16 cellular contexts compared by ENCODE assay signal in the genomic region with DNA sequence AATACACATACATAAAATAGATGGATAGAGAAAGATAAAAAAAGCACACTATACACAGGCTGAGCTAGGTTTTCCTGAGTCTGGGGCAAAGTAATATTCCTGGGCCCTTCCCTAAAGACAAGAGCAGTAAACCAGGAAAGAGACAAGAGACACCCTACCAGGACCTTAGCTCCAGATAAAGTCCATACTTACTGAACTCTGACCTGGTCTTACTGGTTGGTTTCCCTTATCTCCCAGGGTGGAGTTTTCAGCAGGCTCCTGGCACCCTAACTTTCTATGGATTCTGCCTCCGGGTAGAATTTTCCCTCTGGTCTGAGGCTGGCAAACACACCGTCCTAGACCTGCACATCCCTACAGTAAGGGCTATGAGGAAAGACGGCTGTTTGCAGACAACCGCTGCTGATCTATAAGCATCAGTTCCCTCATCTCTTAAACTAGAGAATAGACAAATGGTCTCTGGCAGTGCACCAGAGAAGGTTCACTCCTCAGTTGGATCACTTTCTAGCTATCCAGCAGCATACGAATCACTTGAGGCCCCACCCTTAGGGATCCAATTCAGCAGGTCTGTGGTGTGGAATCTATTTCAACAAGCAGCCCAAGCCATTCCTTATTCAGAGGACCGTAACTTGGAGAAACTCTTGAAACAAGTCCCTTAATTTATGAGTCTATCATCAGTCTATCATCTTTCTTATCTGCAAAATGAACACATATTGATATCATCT. TPM values are rescaled to one million over a fixed set of nuclear protein-coding genes. Genes with fewer than 3 reads are reported as not detected.
DNase-seq lines count a peak whose midpoint lies in the region; ATAC-seq and TF ChIP-seq lines count a peak whose summit lies in the region.
"Had no signal": no experiment of that assay in that cellular context is flagged by ENCODE, and none has a peak within 500 bp of the region (broad histone marks: within the 10 kb centered on the region; RNA-seq: fewer than 3 reads in every experiment).

No MANE protein-coding gene starts in this region.

- H3K27me3 Mint-ChIP-seq in WTC11 (ENCODE audit: low read depth) = no peaks in the 10 kb centered on the region

- peak; percentile 26 for DNase-seq in PC-3
- DNase-seq in mucosa of descending colon = peak in 1 of 3 donors; percentile 42
- no peak for DNase-seq in WTC11 (ENCODE audit: low spot score)
- no peak for DNase-seq in MM.1S
- DNase-seq in activated CD4-positive, alpha-beta T cell treated with anti-CD3 and anti-CD28 coated beads, Interleukin-2, amount 50 U/mL, for 48 hours = no peak
- DNase-seq: CD8-positive, alpha-beta T cell; DMS79 treated with DMSO at 0.1 percent for 48 hours; GOT3; KBM-7; NCI-H1436 treated with DMSO at 0.1 percent for 48 hours; NCI-H2029 treated with DMSO at 0.1 percent for 48 hours; NCI-H524 treated with DMSO at 0.1 percent for 48 hours; SHP77; SK-N-SH had no signal

- peak; percentile 58 for ATAC-seq in PC-3
- peak; percentile 94 for ATAC-seq in mucosa of descending colon
- ATAC-seq in WTC11 = no peak
- ATAC-seq in HG02885 (IDR thresholded peaks at IDR 0.05; ENCODE audit: poor library complexity, unreplicated experiment) = no peak
- ATAC-seq: CD8-positive, alpha-beta T cell had no signal

- H3K4me1 Mint-ChIP-seq in WTC11 = peaks cover 20% of the 10 kb centered on the region

- 0 out of 2 replicates have a peak, but pooled peaks cover 1% of the 10 kb centered on the region for H4K20me1 ChIP-seq in PC-3 (ENCODE audit: low read length)
- no peaks in the 10 kb centered on the region for H4K20me1 ChIP-seq in MM.1S (ENCODE audit: insufficient read depth, low read length)

- POLR2A ChIA-PET in PC-3 (lab: Charles Lee; ENCODE audit: unreplicated experiment) (no interaction called here), WTC11 (lab: Charles Lee) (no interaction called here)

- H3K79me2 ChIP-seq in PC-3 (ENCODE audit: low read length) = peaks cover 8% of the 10 kb centered on the region; the same call in 1 of the 2 replicates
- no peaks in the 10 kb centered on the region for H3K79me2 ChIP-seq in MM.1S (ENCODE audit: low read length)

- H3K27me3 ChIP-seq in PC-3 (ENCODE audit: low read length) (no peaks in the 10 kb centered on the region), duodenal mucosa (ENCODE audit: control insufficient read depth in 1 of 2, insufficient read depth in 2 of 2, low read length in 2 of 2) (no peaks in the 10 kb centered on the region), MM.1S (replicated peaks; ENCODE audit: insufficient read depth, low read length) (no peaks in the 10 kb centered on the region)

- H3K9me2 ChIP-seq in PC-3 (replicated peaks; ENCODE audit: low read length) (no peaks in the 10 kb centered on the region), MM.1S (replicated peaks; ENCODE audit: insufficient read depth, low read length) (no peaks in the 10 kb centered on the region)
- H3K9me2 ChIP-seq: SK-N-SH had no signal

- H3K9me3 ChIP-seq in PC-3 (ENCODE audit: low read length) (no peaks in the 10 kb centered on the region), duodenal mucosa (ENCODE audit: control insufficient read depth in 1 of 2, low read length in 2 of 2) (no peaks in the 10 kb centered on the region), mucosa of descending colon (no peaks in the 10 kb centered on the region), MM.1S (replicated peaks; ENCODE audit: insufficient read depth, low read length) (no peaks in the 10 kb centered on the region)
- H3K9me3 ChIP-seq: SK-N-SH had no signal

- no TSS peak for BruUV-seq in PC-3 (replicated peaks; lab: Mats Ljungman, UMichigan)

- TF ChIP-seq CTCF in PC-3 (conservative IDR thresholded peaks at IDR 0.05; ENCODE audit: low read depth, low read length) = no peak
- TF ChIP-seq CTCF in mucosa of descending colon (IDR thresholded peaks at IDR 0.05) = no peak
- no peak for TF ChIP-seq CTCF in WTC11 (IDR thresholded peaks at IDR 0.05)
- no peak for TF ChIP-seq CTCF in MM.1S (IDR thresholded peaks at IDR 0.05; ENCODE audit: low read length)

- H3K27ac Mint-ChIP-seq in WTC11 = no peak overlapping the region
- H3K27ac Mint-ChIP-seq: CD8-positive, alpha-beta T cell had no signal

- no peak overlapping the region for H3K4me3 Mint-ChIP-seq in WTC11
- H3K4me3 Mint-ChIP-seq: CD8-positive, alpha-beta T cell had no signal

- H2AFZ ChIP-seq in PC-3 (ENCODE audit: low read length) = no peak overlapping the region
- no peak overlapping the region for H2AFZ ChIP-seq in MM.1S (ENCODE audit: low read length)

- H3K4me3 ChIP-seq in PC-3 (ENCODE audit: low read length) = no peak overlapping the region
- H3K4me3 ChIP-seq in duodenal mucosa (ENCODE audit: low read depth in 1 of 2, low read length in 2 of 2) = peak overlapping the region; percentile 26 to 31
- H3K4me3 ChIP-seq in mucosa of descending colon = no peak overlapping the region
- H3K4me3 ChIP-seq in MM.1S (ENCODE audit: low read length) = no peak overlapping the region

- H3K27ac ChIP-seq in PC-3 (ENCODE audit: low read length) = no peak overlapping the region
- H3K27ac ChIP-seq in duodenal mucosa (ENCODE audit: low read depth, low read length) = no peak overlapping the region
- H3K27ac ChIP-seq in MM.1S (ENCODE audit: low read length) = no peak overlapping the region

- H3K9ac ChIP-seq in PC-3 (ENCODE audit: low read length) (no peak overlapping the region), duodenal mucosa (ENCODE audit: low read depth in 1 of 2, low read length in 2 of 2) (no peak overlapping the region), MM.1S (ENCODE audit: low read length) (no peak overlapping the region)
- H3K9ac ChIP-seq: SK-N-SH had no signal

- no peaks in the 10 kb centered on the region; the same call in 1 of the 2 replicates for H3K36me3 Mint-ChIP-seq in WTC11
- H3K36me3 Mint-ChIP-seq: CD8-positive, alpha-beta T cell had no signal

- H3K9me3 Mint-ChIP-seq in WTC11 = no peaks in the 10 kb centered on the region
- H3K9me3 Mint-ChIP-seq: CD8-positive, alpha-beta T cell had no signal

- H3K4me1 ChIP-seq in PC-3 (ENCODE audit: insufficient read depth, low read length) (peaks cover 6% of the 10 kb centered on the region; the same call in 1 of the 2 replicates), duodenal mucosa (ENCODE audit: control insufficient read depth in 1 of 2, insufficient read depth in 2 of 2, low read length in 2 of 2) (peaks cover 25 to 39% of the 10 kb centered on the region in 2 donors), mucosa of descending colon (ENCODE audit: low read depth) (peaks cover 25% of the 10 kb centered on the region), MM.1S (ENCODE audit: low read length) (no peaks in the 10 kb centered on the region)

- H3K4me2 ChIP-seq in PC-3 (ENCODE audit: low read length) = no peak overlapping the region
- H3K4me2 ChIP-seq in MM.1S (ENCODE audit: low read depth, low read length) = no peak overlapping the region
- H3K4me2 ChIP-seq: SK-N-SH had no signal

- H3K36me3 ChIP-seq in PC-3 (ENCODE audit: low read depth, low read length) (no peaks in the 10 kb centered on the region), duodenal mucosa (ENCODE audit: control insufficient read depth in 1 of 2, insufficient read depth in 2 of 2, low read length in 2 of 2) (no peaks in the 10 kb centered on the region), mucosa of descending colon (ENCODE audit: low read depth) (no peaks in the 10 kb centered on the region), MM.1S (replicated peaks; ENCODE audit: insufficient read depth, low read length) (no peaks in the 10 kb centered on the region)

- intact Hi-C loops in PC-3 (cut with micrococcal nuclease) = no loop called here
- intact Hi-C loops in mucosa of descending colon (cut with DNase I, micrococcal nuclease) = no loop called here

- CTCF ChIA-PET in PC-3 (lab: Charles Lee) = no interaction called here
- CTCF ChIA-PET in WTC11 (lab: Charles Lee) = interaction anchor here (1.0 to 3.0 kb wide), 4 partner anchors 45 to 83 kb away, joined by 3 to 16 read pairs (median 6); no protein-coding TSS in a partner anchor

- H3F3A ChIP-seq in PC-3 (ENCODE audit: low read length, unreplicated experiment) (no peaks in the 10 kb centered on the region), MM.1S (ENCODE audit: insufficient read depth, low read length) (no peaks in the 10 kb centered on the region)

TF ChIP-seq in WTC11, 78 proteins besides CTCF, POLR2A, EP300 and RAD21:
- no peak for TF ChIP-seq TEAD1 (CRISPR knock-in tag; IDR thresholded peaks at IDR 0.05)
- no peak for TF ChIP-seq SMAD4 (CRISPR knock-in tag; IDR thresholded peaks at IDR 0.05)
- TF ChIP-seq HMGA2 (CRISPR knock-in tag; IDR thresholded peaks at IDR 0.05) = no peak

RNA-seq across cellular contexts. Expression of gene ARHGEF11, which starts 52.0 kb away (rescaled TPM):
- total RNA-seq in PC-3 (2014; rRNA removed) (31.1 and 43.9 TPM in 2 replicates), mucosa of descending colon (10 to 100 TPM; 47.7 to 75.1 (median 60.0) TPM), WTC11 (2021) (31.8 to 38.1 TPM (median 32.8 TPM) in 3 replicates)

Comparison
In these comparisons a context has a peak if more than half of its experiments do, and no peak if none do; other contexts are left out.
1. ATAC-seq: peak in PC-3 (single experiment) and mucosa of descending colon (single experiment); none in WTC11 (single experiment) and HG02885 (single experiment).
2. H3K4me3 ChIP-seq: peak in duodenal mucosa (2 of 2); none in PC-3 (single experiment), mucosa of descending colon (single experiment) and MM.1S (single experiment).